ENCODE assay signal across 1 cellular context in genomic region chr2:96775160-96775559, GRCh38.
TF ChIP-seq lines count a peak whose summit lies in the region.

No MANE protein-coding gene starts in this region.

TF ChIP-seq in GM12878, 131 proteins besides CTCF, POLR2A, EP300 and RAD21:
- TF ChIP-seq MYC (IDR thresholded peaks at IDR 0.05; ENCODE audit: insufficient read depth, insufficient read length, insufficient replicate concordance, low read length, severe bottlenecking), result no peak
- TF ChIP-seq KDM1A (IDR thresholded peaks at IDR 0.05; ENCODE audit: borderline replicate concordance), result no peak
- no peak for TF ChIP-seq PBX3 (IDR thresholded peaks at IDR 0.05; ENCODE audit: insufficient replicate concordance, low read depth, low read length)
- TF ChIP-seq YY1 (IDR thresholded peaks at IDR 0.05; ENCODE audit: low read depth, low read length), result no peak
- TF ChIP-seq MTA2 (IDR thresholded peaks at IDR 0.05; ENCODE audit: low read depth), result no peak
- TF ChIP-seq CHD4 (IDR thresholded peaks at IDR 0.05), result no peak
- no peak for TF ChIP-seq BMI1 (IDR thresholded peaks at IDR 0.05; ENCODE audit: borderline replicate concordance)
- TF ChIP-seq USF2 (IDR thresholded peaks at IDR 0.05; ENCODE audit: borderline replicate concordance, low read depth, low read length), result no peak
- no peak for TF ChIP-seq POU2F2 (IDR thresholded peaks at IDR 0.05; ENCODE audit: borderline replicate concordance, low read depth, low read length)
- no peak for TF ChIP-seq SREBF1 (IDR thresholded peaks at IDR 0.05; ENCODE audit: low read length)
